9 cellular contexts compared by ENCODE assay signal in the genomic region with DNA sequence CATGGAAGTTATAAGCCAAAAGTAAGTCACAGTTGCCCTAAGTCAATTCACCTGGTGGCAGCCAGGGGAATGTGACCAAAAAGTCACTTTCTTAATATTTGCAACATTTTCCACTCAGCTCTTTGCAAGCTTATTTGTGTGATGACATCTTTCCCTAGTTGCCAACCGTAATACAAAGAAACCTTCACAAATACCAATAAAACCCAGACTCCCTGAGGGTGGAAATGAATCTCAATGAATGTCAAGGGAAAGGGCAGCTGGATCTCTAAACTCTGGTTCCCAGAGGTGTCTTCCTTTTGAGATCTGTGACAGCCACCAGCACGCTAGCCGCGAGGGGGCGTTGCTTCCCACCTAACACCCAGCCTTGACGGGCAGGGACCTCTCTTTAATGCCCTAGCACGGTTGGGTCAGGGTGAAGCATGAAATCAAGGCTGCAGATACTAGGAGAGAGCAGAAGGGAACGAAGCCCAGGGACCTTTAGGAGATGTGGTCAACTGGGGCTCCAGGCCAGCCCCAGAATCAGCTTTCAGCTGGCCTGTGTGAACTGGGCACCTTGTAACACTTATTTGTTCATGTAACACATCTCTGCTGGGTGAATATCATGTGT.
DNase-seq lines count a peak whose midpoint lies in the region; ATAC-seq and TF ChIP-seq lines count a peak whose summit lies in the region.
"Had no signal": no experiment of that assay in that cellular context is flagged by ENCODE, and none has a peak within 500 bp of the region (broad histone marks: within the 10 kb centered on the region; RNA-seq: fewer than 3 reads in every experiment).

No MANE protein-coding gene starts in this region.

- H3K27me3 ChIP-seq in GM23338 (ENCODE audit: insufficient read depth) = no peaks in the 10 kb centered on the region

- no TSS peak for BruUV-seq in Calu3 (replicated peaks; lab: Mats Ljungman, UMichigan)

- H3K4me1 Mint-ChIP-seq in Calu3 (ENCODE audit: low read depth, unreplicated experiment) (no peaks in the 10 kb centered on the region), GM23338 (peaks cover 2% of the 10 kb centered on the region; the same call in 1 of the 3 replicates)
- H3K4me1 Mint-ChIP-seq in stimulated activated naive CD8-positive, alpha-beta T cell treated with anti-CD3 and anti-CD28 coated beads, Interleukin-15, amount 100 ng/mL, for 72 hours = peaks cover 5% of the 10 kb centered on the region

- H3K27ac Mint-ChIP-seq in Calu3 (ENCODE audit: unreplicated experiment) = no peak overlapping the region
- H3K27ac Mint-ChIP-seq in GM23338 = no peak overlapping the region
- no peak overlapping the region for H3K27ac Mint-ChIP-seq in stimulated activated naive CD8-positive, alpha-beta T cell treated with anti-CD3 and anti-CD28 coated beads, Interleukin-15, amount 100 ng/mL, for 72 hours
- H3K27ac Mint-ChIP-seq: naive thymus-derived CD8-positive, alpha-beta T cell had no signal

- no peak overlapping the region for H3K4me2 ChIP-seq in GM23338

- H3K79me2 ChIP-seq in GM23338 (replicated peaks; ENCODE audit: insufficient read depth) = no peaks in the 10 kb centered on the region

- DNase-seq in Calu3 (peak; percentile 82), GM23338 (ENCODE audit: low spot score) (peak; percentile 90), RPMI7951 (ENCODE audit: low read depth) (peak; percentile 24), amniotic epithelial cell (ENCODE audit: low read depth) (peak; percentile 64), islet precursor cell (peak; percentile 88), NCI-H1436 (lab: John Stamatoyannopoulos, UW) (no peak), NCI-H2171 treated with DMSO at 0.1 percent for 48 hours (lab: John Stamatoyannopoulos, UW) (no peak)
- peak; percentile 32 to 41 for DNase-seq in stimulated activated naive CD8-positive, alpha-beta T cell treated with anti-CD3 and anti-CD28 coated beads, Interleukin-15, amount 100 ng/mL, for 72 hours

- peak; percentile 98 for ATAC-seq in GM23338
- ATAC-seq in stimulated activated naive CD8-positive, alpha-beta T cell treated with anti-CD3 and anti-CD28 coated beads, Interleukin-15, amount 100 ng/mL, for 72 hours = peak; percentile 70

- no peak overlapping the region for H3K4me3 Mint-ChIP-seq in Calu3 (ENCODE audit: low read depth, unreplicated experiment)
- no peak overlapping the region for H3K4me3 Mint-ChIP-seq in GM23338
- no peak overlapping the region for H3K4me3 Mint-ChIP-seq in stimulated activated naive CD8-positive, alpha-beta T cell treated with anti-CD3 and anti-CD28 coated beads, Interleukin-15, amount 100 ng/mL, for 72 hours

- no peaks in the 10 kb centered on the region for H3K9me2 ChIP-seq in GM23338 (ENCODE audit: insufficient read depth)

- H4K20me1 ChIP-seq in GM23338 (replicated peaks; ENCODE audit: insufficient read depth) = no peaks in the 10 kb centered on the region

- H3K27ac ChIP-seq in GM23338 (ENCODE audit: low read depth) = no peak overlapping the region

- H2AFZ ChIP-seq in GM23338 = peak overlapping the region; percentile 73; the same call in 1 of the 2 replicates

- H3K27me3 Mint-ChIP-seq in Calu3 (ENCODE audit: unreplicated experiment) (peaks cover 23% of the 10 kb centered on the region), GM23338 (ENCODE audit: insufficient read depth, low read depth, poor library complexity) (peaks cover 10% of the 10 kb centered on the region)
- H3K27me3 Mint-ChIP-seq in stimulated activated naive CD8-positive, alpha-beta T cell treated with anti-CD3 and anti-CD28 coated beads, Interleukin-15, amount 100 ng/mL, for 72 hours = peaks cover 36% of the 10 kb centered on the region

- no peak overlapping the region for H3K4me3 ChIP-seq in GM23338

- TF ChIP-seq CTCF in Calu3 (IDR thresholded peaks at IDR 0.05; ENCODE audit: unreplicated experiment) (peak; percentile 58), GM23338 (conservative IDR thresholded peaks at IDR 0.05; ENCODE audit: low read depth in 2 of 2) (peak; percentile 95 to 99)

- H3K36me3 Mint-ChIP-seq in Calu3 (ENCODE audit: insufficient read depth, unreplicated experiment) (no peaks in the 10 kb centered on the region), GM23338 (ENCODE audit: low read depth) (no peaks in the 10 kb centered on the region)

- H3K36me3 ChIP-seq in GM23338 (ENCODE audit: insufficient read depth) = no peaks in the 10 kb centered on the region

- intact Hi-C loops in Calu3 (cut with micrococcal nuclease; ENCODE audit: unreplicated experiment) = loop anchor here (2.0 kb wide), 1 partner anchor 110 kb away; a partner anchor contains a TSS

- CTCF ChIA-PET in Calu3 (lab: Charles Lee) = interaction anchor here (1.1 to 1.6 kb wide), 5 partner anchors 10 to 112 kb away, joined by 3 to 4 read pairs (median 3); a partner anchor contains a TSS

- peaks cover 5% of the 10 kb centered on the region for H3K9me3 Mint-ChIP-seq in Calu3 (ENCODE audit: low read depth, unreplicated experiment)
- no peaks in the 10 kb centered on the region for H3K9me3 Mint-ChIP-seq in GM23338
- no peaks in the 10 kb centered on the region for H3K9me3 Mint-ChIP-seq in stimulated activated naive CD8-positive, alpha-beta T cell treated with anti-CD3 and anti-CD28 coated beads, Interleukin-15, amount 100 ng/mL, for 72 hours

- no peaks in the 10 kb centered on the region; the same call in 1 of the 2 replicates for H3K4me1 ChIP-seq in GM23338 (ENCODE audit: insufficient read depth)

- no peaks in the 10 kb centered on the region for H3F3A ChIP-seq in GM23338 (replicated peaks; ENCODE audit: low read depth)

TF ChIP-seq in GM23338, 12 proteins besides CTCF, POLR2A, EP300 and RAD21:
- TF ChIP-seq EZH2 (IDR thresholded peaks at IDR 0.05; ENCODE audit: low read depth, unreplicated experiment) = no peak
- no peak for TF ChIP-seq JUNB (IDR thresholded peaks at IDR 0.05; ENCODE audit: unreplicated experiment)
- TF ChIP-seq NANOG (IDR thresholded peaks at IDR 0.05; ENCODE audit: borderline replicate concordance) = no peak
- TF ChIP-seq, protein P1, sequence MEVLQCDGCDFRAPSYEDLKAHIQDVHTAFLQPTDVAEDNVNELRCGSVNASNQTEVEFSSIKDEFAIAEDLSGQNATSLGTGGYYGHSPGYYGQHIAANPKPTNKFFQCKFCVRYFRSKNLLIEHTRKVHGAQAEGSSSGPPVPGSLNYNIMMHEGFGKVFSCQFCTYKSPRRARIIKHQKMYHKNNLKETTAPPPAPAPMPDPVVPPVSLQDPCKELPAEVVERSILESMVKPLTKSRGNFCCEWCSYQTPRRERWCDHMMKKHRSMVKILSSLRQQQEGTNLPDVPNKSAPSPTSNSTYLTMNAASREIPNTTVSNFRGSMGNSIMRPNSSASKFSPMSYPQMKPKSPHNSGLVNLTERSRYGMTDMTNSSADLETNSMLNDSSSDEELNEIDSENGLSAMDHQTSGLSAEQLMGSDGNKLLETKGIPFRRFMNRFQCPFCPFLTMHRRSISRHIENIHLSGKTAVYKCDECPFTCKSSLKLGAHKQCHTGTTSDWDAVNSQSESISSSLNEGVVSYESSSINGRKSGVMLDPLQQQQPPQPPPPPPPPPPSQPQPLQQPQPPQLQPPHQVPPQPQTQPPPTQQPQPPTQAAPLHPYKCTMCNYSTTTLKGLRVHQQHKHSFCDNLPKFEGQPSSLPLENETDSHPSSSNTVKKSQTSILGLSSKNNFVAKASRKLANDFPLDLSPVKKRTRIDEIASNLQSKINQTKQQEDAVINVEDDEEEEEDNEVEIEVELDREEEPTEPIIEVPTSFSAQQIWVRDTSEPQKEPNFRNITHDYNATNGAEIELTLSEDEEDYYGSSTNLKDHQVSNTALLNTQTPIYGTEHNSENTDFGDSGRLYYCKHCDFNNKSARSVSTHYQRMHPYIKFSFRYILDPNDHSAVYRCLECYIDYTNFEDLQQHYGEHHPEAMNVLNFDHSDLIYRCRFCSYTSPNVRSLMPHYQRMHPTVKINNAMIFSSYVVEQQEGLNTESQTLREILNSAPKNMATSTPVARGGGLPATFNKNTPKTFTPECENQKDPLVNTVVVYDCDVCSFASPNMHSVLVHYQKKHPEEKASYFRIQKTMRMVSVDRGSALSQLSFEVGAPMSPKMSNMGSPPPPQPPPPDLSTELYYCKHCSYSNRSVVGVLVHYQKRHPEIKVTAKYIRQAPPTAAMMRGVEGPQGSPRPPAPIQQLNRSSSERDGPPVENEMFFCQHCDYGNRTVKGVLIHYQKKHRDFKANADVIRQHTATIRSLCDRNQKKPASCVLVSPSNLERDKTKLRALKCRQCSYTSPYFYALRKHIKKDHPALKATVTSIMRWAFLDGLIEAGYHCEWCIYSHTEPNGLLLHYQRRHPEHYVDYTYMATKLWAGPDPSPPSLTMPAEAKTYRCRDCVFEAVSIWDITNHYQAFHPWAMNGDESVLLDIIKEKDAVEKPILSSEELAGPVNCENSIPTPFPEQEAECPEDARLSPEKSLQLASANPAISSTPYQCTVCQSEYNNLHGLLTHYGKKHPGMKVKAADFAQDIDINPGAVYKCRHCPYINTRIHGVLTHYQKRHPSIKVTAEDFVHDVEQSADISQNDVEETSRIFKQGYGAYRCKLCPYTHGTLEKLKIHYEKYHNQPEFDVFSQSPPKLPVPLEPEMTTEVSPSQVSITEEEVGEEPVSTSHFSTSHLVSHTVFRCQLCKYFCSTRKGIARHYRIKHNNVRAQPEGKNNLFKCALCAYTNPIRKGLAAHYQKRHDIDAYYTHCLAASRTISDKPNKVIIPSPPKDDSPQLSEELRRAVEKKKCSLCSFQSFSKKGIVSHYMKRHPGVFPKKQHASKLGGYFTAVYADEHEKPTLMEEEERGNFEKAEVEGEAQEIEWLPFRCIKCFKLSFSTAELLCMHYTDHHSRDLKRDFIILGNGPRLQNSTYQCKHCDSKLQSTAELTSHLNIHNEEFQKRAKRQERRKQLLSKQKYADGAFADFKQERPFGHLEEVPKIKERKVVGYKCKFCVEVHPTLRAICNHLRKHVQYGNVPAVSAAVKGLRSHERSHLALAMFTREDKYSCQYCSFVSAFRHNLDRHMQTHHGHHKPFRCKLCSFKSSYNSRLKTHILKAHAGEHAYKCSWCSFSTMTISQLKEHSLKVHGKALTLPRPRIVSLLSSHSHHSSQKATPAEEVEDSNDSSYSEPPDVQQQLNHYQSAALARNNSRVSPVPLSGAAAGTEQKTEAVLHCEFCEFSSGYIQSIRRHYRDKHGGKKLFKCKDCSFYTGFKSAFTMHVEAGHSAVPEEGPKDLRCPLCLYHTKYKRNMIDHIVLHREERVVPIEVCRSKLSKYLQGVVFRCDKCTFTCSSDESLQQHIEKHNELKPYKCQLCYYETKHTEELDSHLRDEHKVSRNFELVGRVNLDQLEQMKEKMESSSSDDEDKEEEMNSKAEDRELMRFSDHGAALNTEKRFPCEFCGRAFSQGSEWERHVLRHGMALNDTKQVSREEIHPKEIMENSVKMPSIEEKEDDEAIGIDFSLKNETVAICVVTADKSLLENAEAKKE (CRISPR knock-in tag; IDR thresholded peaks at IDR 0.05) = no peak
- no peak for TF ChIP-seq POLR2AphosphoS5 (IDR thresholded peaks at IDR 0.05; ENCODE audit: low read depth)
- TF ChIP-seq EZH2phosphoT487 (IDR thresholded peaks at IDR 0.05; ENCODE audit: unreplicated experiment) = no peak
- TF ChIP-seq ZNF331 (CRISPR knock-in tag; IDR thresholded peaks at IDR 0.05; ENCODE audit: low read depth) = no peak
TF ChIP-seq in GM23338: peak in this region for 0.

Comparison
In these comparisons a context has a peak if more than half of its experiments do, and no peak if none do; other contexts are left out.
1. DNase-seq: peak in Calu3 (single experiment), GM23338 (single experiment), RPMI7951 (single experiment), amniotic epithelial cell (single experiment), islet precursor cell (single experiment) and stimulated activated naive CD8-positive, alpha-beta T cell treated with anti-CD3 and anti-CD28 coated beads, Interleukin-15, amount 100 ng/mL, for 72 hours (2 of 2); none in NCI-H1436 (single experiment) and NCI-H2171 treated with DMSO at 0.1 percent for 48 hours (single experiment).